ENCODE assay signal across 14 cellular contexts in the genomic region with DNA sequence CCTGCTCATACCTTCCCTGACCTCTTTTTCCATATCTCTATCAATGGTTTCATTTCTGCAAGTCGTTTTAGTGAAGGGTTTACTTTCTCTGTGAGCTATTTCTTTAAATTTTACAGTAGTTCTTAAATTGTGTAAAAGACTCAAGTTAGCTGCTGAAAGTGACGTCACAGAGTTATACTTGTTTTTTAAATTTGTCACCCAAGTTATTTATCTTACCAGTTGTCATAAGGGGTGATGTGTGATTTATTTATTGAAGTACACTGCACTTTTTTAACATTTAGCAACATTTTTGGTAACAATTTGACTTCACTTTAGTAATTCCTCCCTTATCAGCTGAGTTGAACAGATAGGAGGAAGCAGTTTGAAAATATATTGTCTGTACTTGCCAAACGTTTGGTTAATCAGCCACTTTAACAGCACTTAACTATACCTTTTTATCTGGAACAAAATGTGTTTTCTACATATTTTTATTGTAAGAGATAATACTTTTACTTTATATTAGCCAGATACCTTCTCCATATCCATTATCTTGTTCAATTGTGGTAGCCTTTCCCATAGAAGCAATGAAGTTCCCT. TPM values are rescaled to one million over a fixed set of nuclear protein-coding genes. Genes with fewer than 3 reads are reported as not detected.
DNase-seq lines count a peak whose midpoint lies in the region; ATAC-seq and TF ChIP-seq lines count a peak whose summit lies in the region.
"Had no signal": no experiment of that assay in that cellular context is flagged by ENCODE, and none has a peak within 500 bp of the region (broad histone marks: within the 10 kb centered on the region; RNA-seq: fewer than 3 reads in every experiment).

No MANE protein-coding gene starts in this region.

- no peaks in the 10 kb centered on the region for H3K9me2 ChIP-seq in PC-3 (replicated peaks; ENCODE audit: low read length)

- intact Hi-C loops in PC-3 (cut with micrococcal nuclease): loop anchor here (10.0 kb wide), 1 partner anchor 1522 kb away; no protein-coding TSS in a partner anchor

- no peak overlapping the region for H3K27ac ChIP-seq in PC-3 (ENCODE audit: low read length)
- no peak overlapping the region for H3K27ac ChIP-seq in coronary artery
- H3K27ac ChIP-seq in parathyroid adenoma: no peak overlapping the region
- H3K27ac ChIP-seq: suprapubic skin had no signal

- no peaks in the 10 kb centered on the region for H3K36me3 ChIP-seq in PC-3 (ENCODE audit: low read depth, low read length)
- no peaks in the 10 kb centered on the region for H3K36me3 ChIP-seq in parathyroid adenoma (ENCODE audit: control insufficient read depth, insufficient read depth, low read length)
- H3K36me3 ChIP-seq: suprapubic skin had no signal

- H3K79me2 ChIP-seq in PC-3 (ENCODE audit: low read length) (peaks cover 88% of the 10 kb centered on the region), parathyroid adenoma (peaks cover 29% of the 10 kb centered on the region)

- peak overlapping the region; percentile 57 for H3K4me3 ChIP-seq in PC-3 (ENCODE audit: low read length)
- peak overlapping the region; percentile 18 for H3K4me3 ChIP-seq in coronary artery
- H3K4me3 ChIP-seq in parathyroid adenoma (ENCODE audit: low read depth, low read length): peak overlapping the region; percentile 24
- H3K4me3 ChIP-seq: suprapubic skin had no signal

- no peaks in the 10 kb centered on the region for H3K9me3 ChIP-seq in PC-3 (ENCODE audit: low read length)
- H3K9me3 ChIP-seq in parathyroid adenoma (ENCODE audit: control insufficient read depth, low read length): no peaks in the 10 kb centered on the region
- H3K9me3 ChIP-seq: suprapubic skin had no signal

- peak overlapping the region; percentile 65 for H3K4me2 ChIP-seq in PC-3 (ENCODE audit: low read length)
- H3K4me2 ChIP-seq in parathyroid adenoma (ENCODE audit: low read length): peak overlapping the region; percentile 37

- no peaks in the 10 kb centered on the region for H3F3A ChIP-seq in PC-3 (ENCODE audit: low read length, unreplicated experiment)

- H3K9ac ChIP-seq in PC-3 (ENCODE audit: low read length) (no peak overlapping the region), parathyroid adenoma (no peak overlapping the region)

- H2AFZ ChIP-seq in PC-3 (ENCODE audit: low read length): no peak overlapping the region
- H2AFZ ChIP-seq in parathyroid adenoma: no peak overlapping the region

- H3K4me1 ChIP-seq in PC-3 (ENCODE audit: insufficient read depth, low read length): peaks cover 45% of the 10 kb centered on the region
- H3K4me1 ChIP-seq in parathyroid adenoma: no peaks in the 10 kb centered on the region

- CTCF ChIA-PET in PC-3 (lab: Charles Lee): interaction anchor here (0.6 kb wide), 1 partner anchor 968 kb away, joined by 3 read pairs; no protein-coding TSS in a partner anchor

- peaks cover 72% of the 10 kb centered on the region for H4K20me1 ChIP-seq in PC-3 (ENCODE audit: low read length)

- no TSS peak for BruUV-seq in PC-3 (replicated peaks; lab: Mats Ljungman, UMichigan)

- ATAC-seq in PC-3: no peak
- ATAC-seq in HG03045 (IDR thresholded peaks at IDR 0.05; ENCODE audit: unreplicated experiment): no peak

- no peak for TF ChIP-seq CTCF in PC-3 (conservative IDR thresholded peaks at IDR 0.05; ENCODE audit: low read depth, low read length)
- no peak for TF ChIP-seq CTCF in coronary artery (IDR thresholded peaks at IDR 0.05)
- TF ChIP-seq CTCF in parathyroid adenoma (IDR thresholded peaks at IDR 0.05): no peak

- no peaks in the 10 kb centered on the region for H3K27me3 ChIP-seq in PC-3 (ENCODE audit: low read length)
- no peaks in the 10 kb centered on the region for H3K27me3 ChIP-seq in parathyroid adenoma (ENCODE audit: control insufficient read depth, insufficient read depth, low read length)
- H3K27me3 ChIP-seq: suprapubic skin had no signal

- POLR2A ChIA-PET in PC-3 (lab: Charles Lee; ENCODE audit: unreplicated experiment): interaction anchor here (0.5 kb wide), 1 partner anchor 776 kb away, joined by 3 read pairs; no protein-coding TSS in a partner anchor

- DNase-seq in NOMO-1 treated with DMSO at 0.1 percent for 48 hours (lab: John Stamatoyannopoulos, UW; ENCODE audit: unreplicated experiment) (peak; percentile 13), NOMO-1 treated with dmso at 0.1 percent for 144 hours (lab: John Stamatoyannopoulos, UW; ENCODE audit: unreplicated experiment) (no peak), PC-3 (no peak), coronary artery (ENCODE audit: low spot score) (no peak), NCI-H446 (lab: John Stamatoyannopoulos, UW) (no peak), NCI-H1694 treated with DMSO at 0.1 percent for 48 hours (lab: John Stamatoyannopoulos, UW) (no peak)
- DNase-seq: 8988T, amniotic stem cell, foreskin melanocyte, NCI-H510A, T1000 had no signal

RNA-seq across cellular contexts. Expression of a gene that starts 3.8 kb away (rescaled TPM):
- 149 and 153 TPM in 2 replicates for total RNA-seq in PC-3 (2014; rRNA removed)
